Comparison of ENCODE assay signal across 31 cellular contexts in genomic region chr9:84710701-84711397, GRCh38. TPM values are rescaled to one million over a fixed set of nuclear protein-coding genes. Genes with fewer than 3 reads are reported as not detected.
A peak's percentile ranks its signal among the peaks of the same experiment; 100 is the strongest.
DNase-seq lines count a peak whose midpoint lies in the region; ATAC-seq and TF ChIP-seq lines count a peak whose summit lies in the region.
"Had no signal": no experiment of that assay in that cellular context is flagged by ENCODE, and none has a peak within 500 bp of the region (broad histone marks: within the 10 kb centered on the region; RNA-seq: fewer than 3 reads in every experiment).

No MANE protein-coding gene starts in this region.

- no peak overlapping the region for H2AK5ac ChIP-seq in mesenchymal stem cell (ENCODE audit: low read length, severe bottlenecking)

- no peak overlapping the region for H2BK5ac ChIP-seq in mesenchymal stem cell (ENCODE audit: low read depth, low read length, poor library complexity, severe bottlenecking)

- H3K4ac ChIP-seq in mesenchymal stem cell (ENCODE audit: low read depth in 1 of 2, low read length in 2 of 2): no peak overlapping the region

- peak overlapping the region in 8 of 11 experiments; percentile 36 to 79 (median 60); a peak in 15 of 22 replicates for H3K4me2 ChIP-seq in BLaER1 treated with 17β-estradiol and CSF1 and Interleukin-3, amounts not matched to agents 10 nM and 100 nM
- no peak overlapping the region for H3K4me2 ChIP-seq in mesenchymal stem cell (ENCODE audit: low read length, poor library complexity, severe bottlenecking)
- H3K4me2 ChIP-seq: SK-N-SH had no signal

- H4K8ac ChIP-seq in mesenchymal stem cell (ENCODE audit: low read length): no peak overlapping the region

- H3K18ac ChIP-seq in mesenchymal stem cell (ENCODE audit: low read depth in 1 of 2, low read length in 2 of 2): no peak overlapping the region

- H3K4me3 ChIP-seq in BLaER1 treated with 17β-estradiol and CSF1 and Interleukin-3, amounts not matched to agents 10 nM and 100 nM: no peak overlapping the region
- H3K4me3 ChIP-seq in mesenchymal stem cell (ENCODE audit: insufficient read depth in 1 of 2, low read depth in 1 of 2, low read length in 2 of 2) (no peak overlapping the region), vagina (no peak overlapping the region)
- H3K4me3 ChIP-seq: colonic mucosa, thoracic aorta had no signal

- no peaks in the 10 kb centered on the region for H3K79me1 ChIP-seq in mesenchymal stem cell (replicated peaks; ENCODE audit: low read length, poor library complexity, severe bottlenecking)

- intact Hi-C loops in vagina (cut with DNase I): no loop called here
- intact Hi-C loops in head of caudate nucleus (cut with DNase I): no loop called here

- H3K4me1 ChIP-seq in BLaER1 treated with 17β-estradiol and CSF1 and Interleukin-3, amounts not matched to agents 10 nM and 100 nM: peaks cover 23 to 54% (median 49%) of the 10 kb centered on the region in 10 experiments
- H3K4me1 ChIP-seq in mesenchymal stem cell (ENCODE audit: control insufficient read depth, insufficient read depth, low read depth, low read length) (no peaks in the 10 kb centered on the region), vagina (no peaks in the 10 kb centered on the region)
- H3K4me1 ChIP-seq: colonic mucosa had no signal

- no peak overlapping the region for H4K91ac ChIP-seq in mesenchymal stem cell (ENCODE audit: low read length)

- peaks cover 0 to 13% (median 0%) of the 10 kb centered on the region in 11 experiments; a peak in 2 of 22 replicates for H4K20me1 ChIP-seq in BLaER1 treated with 17β-estradiol and CSF1 and Interleukin-3, amounts not matched to agents 10 nM and 100 nM

- H2BK15ac ChIP-seq in mesenchymal stem cell (ENCODE audit: low read depth, poor library complexity, severe bottlenecking): no peak overlapping the region

- no peak for TF ChIP-seq CTCF in vagina (IDR thresholded peaks at IDR 0.05)

- H3K27ac ChIP-seq in BLaER1 treated with 17β-estradiol and CSF1 and Interleukin-3, amounts not matched to agents 10 nM and 100 nM: no peak overlapping the region
- H3K27ac ChIP-seq in cingulate gyrus (ENCODE audit: low read depth, low read length) (peak overlapping the region; percentile 39), layer of hippocampus (ENCODE audit: low read depth, low read length) (peak overlapping the region; percentile 23), mesenchymal stem cell (ENCODE audit: low read length, poor library complexity, severe bottlenecking) (no peak overlapping the region), vagina (no peak overlapping the region)
- H3K27ac ChIP-seq: colonic mucosa, thoracic aorta had no signal

- H3K9ac ChIP-seq in BLaER1 treated with 17β-estradiol and CSF1 and Interleukin-3, amounts not matched to agents 10 nM and 100 nM: no peak overlapping the region
- no peak overlapping the region for H3K9ac ChIP-seq in mesenchymal stem cell (ENCODE audit: low read length)
- H3K9ac ChIP-seq: SK-N-SH had no signal

- no peaks in the 10 kb centered on the region for H3K9me3 ChIP-seq in BLaER1 treated with 17β-estradiol and CSF1 and Interleukin-3, amounts not matched to agents 10 nM and 100 nM (replicated peaks in 1 of 11)
- H3K9me3 ChIP-seq in mesenchymal stem cell (ENCODE audit: control insufficient read depth, low read length) (no peaks in the 10 kb centered on the region), vagina (no peaks in the 10 kb centered on the region)
- H3K9me3 ChIP-seq: colonic mucosa, SK-N-SH, thoracic aorta had no signal

- no peak overlapping the region for H3K23ac ChIP-seq in mesenchymal stem cell (ENCODE audit: low read length in 2 of 2)

- no peak overlapping the region for H2AFZ ChIP-seq in mesenchymal stem cell (ENCODE audit: low read depth, low read length)

- no peak overlapping the region for H2BK120ac ChIP-seq in mesenchymal stem cell (ENCODE audit: low read depth, low read length)

- 88% methylated on average over 2 of the region's 4 CpGs for WGBS in mesenchymal stem cell

- H3K27me3 ChIP-seq in BLaER1 treated with 17β-estradiol and CSF1 and Interleukin-3, amounts not matched to agents 10 nM and 100 nM: peaks cover 0 to 97% (median 7%) of the 10 kb centered on the region in 11 experiments; a peak in 10 of 22 replicates
- H3K27me3 ChIP-seq in layer of hippocampus (ENCODE audit: control insufficient read depth, insufficient read depth, low read length): no peaks in the 10 kb centered on the region
- peaks cover 0 to 6% of the 10 kb centered on the region in 2 experiments for H3K27me3 ChIP-seq in mesenchymal stem cell (ENCODE audit: control insufficient read depth in 1 of 2, insufficient read depth in 1 of 2, low read length in 2 of 2)
- no peaks in the 10 kb centered on the region for H3K27me3 ChIP-seq in vagina
- H3K27me3 ChIP-seq: colonic mucosa had no signal

- DNase-seq in SW480 (ENCODE audit: low spot score): peak; percentile 33
- DNase-seq in mesenchymal stem cell: no peak
- no peak for DNase-seq in vagina (ENCODE audit: extremely low spot score in 2 of 2)
- DNase-seq in head of caudate nucleus: no peak
- DNase-seq: activated CD4-positive, alpha-beta memory T cell treated with anti-CD3 and anti-CD28 coated beads for 36 hours; activated CD4-positive, CD25-positive, alpha-beta regulatory T cell treated with anti-CD3 and anti-CD28 coated beads, Interleukin-2, amount 50 U/mL, for 72 hours; activated effector memory CD4-positive, alpha-beta T cell treated with Interleukin-2 at 50 U/mL for 16 hours; activated naive CD8-positive, alpha-beta T cell treated with anti-CD3 and anti-CD28 coated beads, Interleukin-2, amount 10 ng/mL, durations not matched to agents 7 days and 5 days; AML-193; CD8-positive, alpha-beta T cell; colonic mucosa; effector memory CD4-positive, alpha-beta T cell; erythroblast; GDM1; left colon; mesendoderm; NCI-H1105 treated with DMSO at 0.1 percent for 48 hours; NCI-H2081 treated with DMSO at 0.1 percent for 48 hours; NCI-H82; posterior cingulate gyrus; RPMI8226; SK-N-SH; stimulated activated CD4-positive, alpha-beta T cell treated with anti-CD3 and anti-CD28 coated beads, Interleukin-4, amount 100 ng/mL, for 4 hours; stimulated activated naive B cell treated with anti-CD40 and anti-IgM and Interleukin-4, amounts not matched to agents 10 μg/mL and 1 μg/mL and 100 μg/mL, for 72 hours; T-helper 2 cell had no signal

- no peak for ATAC-seq in HG02623 (IDR thresholded peaks at IDR 0.05; ENCODE audit: unreplicated experiment)
- ATAC-seq: CD8-positive, alpha-beta T cell; left colon had no signal

- no peak overlapping the region for H3K14ac ChIP-seq in mesenchymal stem cell (ENCODE audit: low read length in 2 of 2)

- no peaks in the 10 kb centered on the region for H3K36me3 ChIP-seq in BLaER1 treated with 17β-estradiol and CSF1 and Interleukin-3, amounts not matched to agents 10 nM and 100 nM
- no peaks in the 10 kb centered on the region for H3K36me3 ChIP-seq in mesenchymal stem cell (ENCODE audit: control insufficient read depth in 1 of 2, insufficient read depth in 2 of 2, low read depth in 1 of 2, low read length in 2 of 2)
- H3K36me3 ChIP-seq in vagina: no peaks in the 10 kb centered on the region
- H3K36me3 ChIP-seq: colonic mucosa, thoracic aorta had no signal

- no peak overlapping the region for H2BK12ac ChIP-seq in mesenchymal stem cell (ENCODE audit: low read length in 2 of 2)

- no peak for TF ChIP-seq POLR2A in vagina (IDR thresholded peaks at IDR 0.05)

RNA-seq across cellular contexts. Expression of gene NTRK2, which starts 41.3 kb away (rescaled TPM):
- 0.17 TPM for polyA plus RNA-seq in mesenchymal stem cell (2013, experiment 1 of 2)
- 0.18 TPM for polyA plus RNA-seq in mesenchymal stem cell (2013, experiment 2 of 2)
- 16.0 TPM for total RNA-seq in vagina
- total RNA-seq: activated naive CD8-positive, alpha-beta T cell treated with anti-CD3 and anti-CD28 coated beads, Interleukin-2, amount 10 ng/mL, durations not matched to agents 7 days and 5 days; CD8-positive, alpha-beta T cell; HT1080 had no signal

Comparison
In these comparisons a context has a peak if more than half of its experiments do, and no peak if none do; other contexts are left out.
1. H3K27ac ChIP-seq: peak in cingulate gyrus (single experiment) and layer of hippocampus (single experiment); none in BLaER1 treated with 17β-estradiol and CSF1 and Interleukin-3, amounts not matched to agents 10 nM and 100 nM (0 of 11), mesenchymal stem cell (single experiment) and vagina (single experiment).